ENCODE assay signal across 8 cellular contexts in the genomic region with DNA sequence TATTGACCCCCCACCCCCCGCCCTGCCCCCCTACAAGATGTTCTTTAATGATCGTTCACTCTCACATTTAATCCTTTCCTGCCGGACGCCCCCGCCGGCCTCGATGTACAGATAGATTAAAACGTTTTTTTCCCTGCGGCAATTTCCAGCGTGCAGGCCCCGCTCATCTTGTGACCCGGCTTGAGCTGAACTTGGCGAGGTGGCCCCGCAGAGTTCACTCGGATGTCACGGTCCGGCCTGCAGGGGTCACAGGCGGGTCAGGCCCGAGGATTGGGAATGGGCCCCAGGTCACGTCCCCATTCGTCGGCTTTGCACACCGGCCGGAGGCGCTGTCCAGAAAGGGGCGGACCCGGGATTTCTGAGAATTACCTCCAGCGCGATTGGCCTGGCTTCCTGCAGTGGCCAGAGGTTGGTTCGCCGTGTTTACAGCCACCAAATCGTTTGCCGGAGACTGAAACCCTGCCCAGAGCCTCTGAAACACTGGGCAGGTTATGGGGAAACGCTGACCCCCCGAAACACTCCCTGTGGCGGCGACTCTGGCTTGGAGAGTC. TPM values are rescaled to one million over a fixed set of nuclear protein-coding genes. Genes with fewer than 3 reads are reported as not detected.
DNase-seq lines count a peak whose midpoint lies in the region; ATAC-seq and TF ChIP-seq lines count a peak whose summit lies in the region.

No MANE protein-coding gene starts in this region.

- no peak overlapping the region for H2AFZ ChIP-seq in GM23248
- H2AFZ ChIP-seq in hepatocyte = peak overlapping the region; percentile 66

- no peaks in the 10 kb centered on the region for H3K9me3 ChIP-seq in GM23248 (ENCODE audit: low read depth)
- H3K9me3 ChIP-seq in hepatocyte (ENCODE audit: low read depth) = no peaks in the 10 kb centered on the region

- H4K20me1 ChIP-seq in GM23248 (ENCODE audit: insufficient read depth) = no peaks in the 10 kb centered on the region
- no peaks in the 10 kb centered on the region for H4K20me1 ChIP-seq in hepatocyte (ENCODE audit: insufficient read depth, poor library complexity, severe bottlenecking)

- no peaks in the 10 kb centered on the region for H3K9me2 ChIP-seq in GM23248 (ENCODE audit: insufficient read depth)
- no peaks in the 10 kb centered on the region for H3K9me2 ChIP-seq in hepatocyte (replicated peaks; ENCODE audit: insufficient read depth)

- H3K36me3 ChIP-seq in GM23248 (ENCODE audit: low read depth) = no peaks in the 10 kb centered on the region
- H3K36me3 ChIP-seq in hepatocyte (replicated peaks; ENCODE audit: insufficient read depth, low read depth) = no peaks in the 10 kb centered on the region

- ATAC-seq in sciatic nerve (peak; percentile 13), GM18502 (IDR thresholded peaks at IDR 0.05; ENCODE audit: poor library complexity, unreplicated experiment) (no peak), GM19463 (IDR thresholded peaks at IDR 0.05; ENCODE audit: unreplicated experiment) (no peak)

- in situ Hi-C loops in GM23248 (cut with MboI) = no loop called here

- intact Hi-C loops in sciatic nerve (cut with DNase I) = no loop called here

- no peak overlapping the region for H3K9ac ChIP-seq in GM23248

- no peak for TF ChIP-seq CTCF in hepatocyte (IDR thresholded peaks at IDR 0.05; ENCODE audit: poor library complexity)

- H3K79me2 ChIP-seq in GM23248 (ENCODE audit: insufficient read depth) = no peaks in the 10 kb centered on the region
- no peaks in the 10 kb centered on the region for H3K79me2 ChIP-seq in hepatocyte

- WGBS in GM23248 (ENCODE audit: low coverage in 1 of 2, low lambda C conversion rate in 2 of 2, missing lambda C conversion rate in 2 of 2), 2 experiments = 3 to 4% methylated on average over 35 to 37 of the region's 37 CpGs
- 3% methylated on average over 37 of the region's 37 CpGs for WGBS in hepatocyte (ENCODE audit: low lambda C conversion rate, missing lambda C conversion rate)

- no peaks in the 10 kb centered on the region for H3F3A ChIP-seq in GM23248 (ENCODE audit: insufficient read depth)

- peak overlapping the region; percentile 51 for H3K4me3 ChIP-seq in GM23248
- H3K4me3 ChIP-seq in hepatocyte = peak overlapping the region; percentile 58

- DNase-seq in GM23248 (peak; percentile 49), SW480 (ENCODE audit: low spot score) (peak; percentile 62), hepatocyte (ENCODE audit: low spot score) (peak; percentile 48), sciatic nerve (ENCODE audit: low spot score) (no peak), NCI-H1417 treated with DMSO at 0.1 percent for 48 hours (lab: John Stamatoyannopoulos, UW) (no peak), caudate nucleus (lab: John Stamatoyannopoulos, UW) (no peak)

- H3K4me2 ChIP-seq in GM23248 (ENCODE audit: unreplicated experiment) (peak overlapping the region; percentile 35), hepatocyte (peak overlapping the region; percentile 97)

- H3K27ac ChIP-seq in GM23248 (no peak overlapping the region), hepatocyte (no peak overlapping the region), caudate nucleus (ENCODE audit: low read depth, low read length) (no peak overlapping the region)

- H3K4me1 ChIP-seq in GM23248 (ENCODE audit: insufficient read depth) (peaks cover 5% of the 10 kb centered on the region; the same call in 1 of the 2 replicates), hepatocyte (ENCODE audit: insufficient read depth) (peaks cover 28% of the 10 kb centered on the region)

- H3K27me3 ChIP-seq in GM23248 (replicated peaks; ENCODE audit: insufficient read depth) (peaks cover 88% of the 10 kb centered on the region), hepatocyte (peaks cover 96% of the 10 kb centered on the region)

RNA-seq across cellular contexts. Expression of a gene that starts 1.9 kb away (rescaled TPM):
- total RNA-seq in GM23248 (2014; rRNA removed; shearing (Covaris generic)) = not detected in 2 replicates
- not detected in 2 replicates for polyA plus RNA-seq in GM23248 (2016; fragmentation: Nextera tagmentation; extraction: Ambion mirVana)
- 0.40 and 0.80 TPM in 2 replicates for total RNA-seq in hepatocyte
- 0.69 TPM in 1 of 2 replicates, not detected in the other for polyA plus RNA-seq in hepatocyte
- total RNA-seq in sciatic nerve = not detected

RNA-seq across cellular contexts. Expression of a gene that starts 11.2 kb away (rescaled TPM):
- total RNA-seq in GM23248 (2014; rRNA removed; shearing (Covaris generic)) = not detected in 2 replicates
- not detected in 2 replicates for polyA plus RNA-seq in GM23248 (2016; fragmentation: Nextera tagmentation; extraction: Ambion mirVana)
- not detected in 2 replicates for total RNA-seq in hepatocyte
- 0.06 and 0.18 TPM in 2 replicates for polyA plus RNA-seq in hepatocyte
- total RNA-seq in sciatic nerve = 0.85 TPM

Comparison
In these comparisons a context has a peak if more than half of its experiments do, and no peak if none do; other contexts are left out.
1. DNase-seq: peak in GM23248 (single experiment), SW480 (single experiment) and hepatocyte (single experiment); none in sciatic nerve (single experiment), NCI-H1417 treated with DMSO at 0.1 percent for 48 hours (single experiment) and caudate nucleus (0 of 61).